In genomic region chr5:16606628-16607027, GRCh38 we compare ENCODE assay signal across 14 cellular contexts. TPM values are rescaled to one million over a fixed set of nuclear protein-coding genes. Genes with fewer than 3 reads are reported as not detected.
DNase-seq lines count a peak whose midpoint lies in the region; ATAC-seq and TF ChIP-seq lines count a peak whose summit lies in the region.
"Had no signal": no experiment of that assay in that cellular context is flagged by ENCODE, and none has a peak within 500 bp of the region (broad histone marks: within the 10 kb centered on the region; RNA-seq: fewer than 3 reads in every experiment).

No MANE protein-coding gene starts in this region.

- no peak for DNase-seq in activated naive CD8-positive, alpha-beta T cell treated with anti-CD3 and anti-CD28 coated beads for 36 hours
- DNase-seq in CD8-positive, alpha-beta T cell, result no peak
- no peak for DNase-seq in naive thymus-derived CD4-positive, alpha-beta T cell
- DNase-seq in NOMO-1 treated with DMSO at 0.1 percent for 48 hours (lab: John Stamatoyannopoulos, UW; ENCODE audit: unreplicated experiment) (no peak), NCI-H1436 (lab: John Stamatoyannopoulos, UW) (no peak)
- DNase-seq: ACHN, AML-193, Caco-2, GM23248 had no signal

- H3K4me1 Mint-ChIP-seq in activated naive CD8-positive, alpha-beta T cell (ENCODE audit: low read depth), result peaks cover 84% of the 10 kb centered on the region
- H3K4me1 Mint-ChIP-seq in activated naive CD8-positive, alpha-beta T cell treated with anti-CD3 and anti-CD28 coated beads for 36 hours, result peaks cover 56% of the 10 kb centered on the region
- H3K4me1 Mint-ChIP-seq in CD8-positive, alpha-beta T cell (ENCODE audit: low read depth), result peaks cover 83% of the 10 kb centered on the region
- H3K4me1 Mint-ChIP-seq in naive thymus-derived CD4-positive, alpha-beta T cell, result peaks cover 27 to 96% (median 93%) of the 10 kb centered on the region in 7 donors

- H3K27ac Mint-ChIP-seq in activated naive CD8-positive, alpha-beta T cell, result peak overlapping the region; percentile 74
- H3K27ac Mint-ChIP-seq in activated naive CD8-positive, alpha-beta T cell treated with anti-CD3 and anti-CD28 coated beads for 36 hours, result no peak overlapping the region
- peak overlapping the region; percentile 68 for H3K27ac Mint-ChIP-seq in CD8-positive, alpha-beta T cell
- peak overlapping the region in 5 of 9 donors; percentile 55 to 74 (median 67) for H3K27ac Mint-ChIP-seq in naive thymus-derived CD4-positive, alpha-beta T cell

- H3K4me1 ChIP-seq in CD8-positive, alpha-beta T cell (ENCODE audit: insufficient read depth, low read length), result no peaks in the 10 kb centered on the region
- H3K4me1 ChIP-seq in naive thymus-derived CD4-positive, alpha-beta T cell (ENCODE audit: control insufficient read depth in 2 of 2, insufficient read depth in 2 of 2, low read length in 2 of 2), result peaks cover 0 to 27% of the 10 kb centered on the region in 2 donors
- H3K4me1 ChIP-seq: HAP-1 had no signal

- no peak overlapping the region for H3K4me3 Mint-ChIP-seq in activated naive CD8-positive, alpha-beta T cell
- H3K4me3 Mint-ChIP-seq in activated naive CD8-positive, alpha-beta T cell treated with anti-CD3 and anti-CD28 coated beads for 36 hours, result no peak overlapping the region
- no peak overlapping the region for H3K4me3 Mint-ChIP-seq in CD8-positive, alpha-beta T cell
- peak overlapping the region in 3 of 10 donors; percentile 2 to 51 (median 19) for H3K4me3 Mint-ChIP-seq in naive thymus-derived CD4-positive, alpha-beta T cell

- H3K27ac ChIP-seq in CD8-positive, alpha-beta T cell (ENCODE audit: low read depth, low read length), result no peak overlapping the region
- H3K27ac ChIP-seq in naive thymus-derived CD4-positive, alpha-beta T cell (ENCODE audit: low read depth, low read length), result no peak overlapping the region
- H3K27ac ChIP-seq: C4-2B, GM23248, HL-60 had no signal

- peaks cover 8% of the 10 kb centered on the region for H3K9me3 Mint-ChIP-seq in activated naive CD8-positive, alpha-beta T cell (ENCODE audit: low read depth)
- H3K9me3 Mint-ChIP-seq in activated naive CD8-positive, alpha-beta T cell treated with anti-CD3 and anti-CD28 coated beads for 36 hours, result peaks cover 1% of the 10 kb centered on the region
- H3K9me3 Mint-ChIP-seq in CD8-positive, alpha-beta T cell, result peaks cover 3% of the 10 kb centered on the region
- H3K9me3 Mint-ChIP-seq in naive thymus-derived CD4-positive, alpha-beta T cell, result peaks cover 0 to 10% (median 0%) of the 10 kb centered on the region in 11 donors

- CTCF ChIA-PET in CD8-positive, alpha-beta T cell (lab: Charles Lee), result interaction anchor here (1.4 kb wide), 1 partner anchor 61 kb away, joined by 4 read pairs; no protein-coding TSS in a partner anchor
- CTCF ChIA-PET in naive thymus-derived CD4-positive, alpha-beta T cell (lab: Charles Lee), result no interaction called here

- no peaks in the 10 kb centered on the region for H3K27me3 ChIP-seq in CD8-positive, alpha-beta T cell (ENCODE audit: insufficient read depth, low read length)
- no peaks in the 10 kb centered on the region for H3K27me3 ChIP-seq in naive thymus-derived CD4-positive, alpha-beta T cell (ENCODE audit: control insufficient read depth in 2 of 2, insufficient read depth in 2 of 2, low read length in 2 of 2)

- no peaks in the 10 kb centered on the region for H3K9me3 ChIP-seq in CD8-positive, alpha-beta T cell (ENCODE audit: low read length)
- H3K9me3 ChIP-seq in naive thymus-derived CD4-positive, alpha-beta T cell (ENCODE audit: control insufficient read depth in 2 of 3, low read length in 3 of 3), result no peaks in the 10 kb centered on the region
- H3K9me3 ChIP-seq: Caco-2, HAP-1 had no signal

- ATAC-seq in CD8-positive, alpha-beta T cell, result no peak
- no peak for ATAC-seq in naive thymus-derived CD4-positive, alpha-beta T cell
- ATAC-seq in HG02884 (IDR thresholded peaks at IDR 0.05; ENCODE audit: unreplicated experiment), result no peak

- no peak for TF ChIP-seq CTCF in CD8-positive, alpha-beta T cell (IDR thresholded peaks at IDR 0.05)

- no peaks in the 10 kb centered on the region for H3K36me3 ChIP-seq in CD8-positive, alpha-beta T cell (ENCODE audit: insufficient read depth, low read length)
- H3K36me3 ChIP-seq in naive thymus-derived CD4-positive, alpha-beta T cell (ENCODE audit: control insufficient read depth in 2 of 3, insufficient read depth in 3 of 3, low read length in 3 of 3), result peaks cover 0 to 28% (median 0%) of the 10 kb centered on the region in 3 experiments
- H3K36me3 ChIP-seq: HAP-1 had no signal

- no peaks in the 10 kb centered on the region for H3K27me3 Mint-ChIP-seq in activated naive CD8-positive, alpha-beta T cell
- no peaks in the 10 kb centered on the region for H3K27me3 Mint-ChIP-seq in activated naive CD8-positive, alpha-beta T cell treated with anti-CD3 and anti-CD28 coated beads for 36 hours
- H3K27me3 Mint-ChIP-seq in CD8-positive, alpha-beta T cell (ENCODE audit: low read depth), result no peaks in the 10 kb centered on the region
- no peaks in the 10 kb centered on the region for H3K27me3 Mint-ChIP-seq in naive thymus-derived CD4-positive, alpha-beta T cell

- intact Hi-C loops in CD8-positive, alpha-beta T cell (cut with DNase I, micrococcal nuclease), result no loop called here
- intact Hi-C loops in naive thymus-derived CD4-positive, alpha-beta T cell (cut with micrococcal nuclease), result no loop called here

- H3K4me3 ChIP-seq in CD8-positive, alpha-beta T cell (ENCODE audit: low read depth, low read length), result no peak overlapping the region
- no peak overlapping the region for H3K4me3 ChIP-seq in naive thymus-derived CD4-positive, alpha-beta T cell (ENCODE audit: low read length)
- H3K4me3 ChIP-seq: GM23248, HAP-1 had no signal

- peaks cover 20% of the 10 kb centered on the region for H3K36me3 Mint-ChIP-seq in activated naive CD8-positive, alpha-beta T cell
- H3K36me3 Mint-ChIP-seq in activated naive CD8-positive, alpha-beta T cell treated with anti-CD3 and anti-CD28 coated beads for 36 hours, result peaks cover 45% of the 10 kb centered on the region
- peaks cover 78% of the 10 kb centered on the region for H3K36me3 Mint-ChIP-seq in CD8-positive, alpha-beta T cell
- peaks cover 12 to 62% (median 52%) of the 10 kb centered on the region in 5 donors for H3K36me3 Mint-ChIP-seq in naive thymus-derived CD4-positive, alpha-beta T cell

- POLR2A ChIA-PET in CD8-positive, alpha-beta T cell (lab: Charles Lee), result interaction anchor here (1.0 to 3.8 kb wide), 2 partner anchors 10 to 23 kb away, joined by 3 to 16 read pairs; partner anchors contain the start of gene RETREG1
- POLR2A ChIA-PET in naive thymus-derived CD4-positive, alpha-beta T cell (lab: Charles Lee), result no interaction called here

RNA-seq across cellular contexts. Expression of gene RETREG1, which starts 10.2 kb away (rescaled TPM):
- 10 to 100 TPM; 25.1 to 27.3 TPM for total RNA-seq in activated naive CD8-positive, alpha-beta T cell treated with anti-CD3 and anti-CD28 coated beads for 36 hours
- total RNA-seq in CD8-positive, alpha-beta T cell, result 10 to 100 TPM; 62.2 to 73.9 TPM
- total RNA-seq in naive thymus-derived CD4-positive, alpha-beta T cell, result 10 to 100 TPM; 37.4 to 78.3 (median 47.4) TPM
- 100 to 1,000 TPM; 120 to 130 TPM for polyA plus RNA-seq in naive thymus-derived CD4-positive, alpha-beta T cell
